12 cellular contexts compared by ENCODE assay signal in the genomic region with DNA sequence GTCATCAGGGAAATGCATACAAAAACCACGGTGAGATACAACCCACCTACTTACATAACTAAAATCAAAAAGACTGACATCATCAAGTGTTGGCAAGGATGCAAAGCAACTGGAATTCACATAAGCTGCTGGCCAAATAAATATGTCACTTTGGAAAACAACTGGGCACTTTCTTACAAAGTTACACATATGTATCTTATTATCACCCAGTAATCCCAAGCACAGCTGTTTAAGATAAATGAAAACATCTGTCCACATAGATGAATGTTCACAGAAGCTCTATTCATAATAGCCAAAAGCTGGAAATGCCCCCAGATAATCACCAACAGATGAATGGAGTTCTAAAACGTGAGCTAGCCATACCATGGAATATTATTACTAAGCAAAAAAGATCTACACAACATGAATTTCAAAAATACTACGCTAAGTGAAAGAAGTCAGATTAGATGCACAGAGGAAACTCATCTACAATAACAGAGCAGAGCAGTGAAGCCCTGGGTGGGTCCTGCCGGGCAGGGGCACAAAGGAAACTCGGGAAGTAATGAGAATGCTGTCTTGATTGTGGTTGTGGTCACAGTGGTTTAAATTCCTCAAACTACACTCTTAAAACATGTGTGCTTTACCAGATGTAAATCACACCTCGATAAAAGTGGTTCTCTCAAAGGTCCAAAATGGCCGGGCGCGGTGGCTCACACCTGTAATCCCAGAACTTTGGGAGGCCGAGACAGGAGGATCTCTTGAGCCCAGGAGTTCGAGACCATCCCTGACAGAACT. TPM values are rescaled to one million over a fixed set of nuclear protein-coding genes. Genes with fewer than 3 reads are reported as not detected.
DNase-seq lines count a peak whose midpoint lies in the region; ATAC-seq and TF ChIP-seq lines count a peak whose summit lies in the region.
"Had no signal": no experiment of that assay in that cellular context is flagged by ENCODE, and none has a peak within 500 bp of the region (broad histone marks: within the 10 kb centered on the region; RNA-seq: fewer than 3 reads in every experiment).

No MANE protein-coding gene starts in this region.

- H3K18ac ChIP-seq in IMR-90 (ENCODE audit: low read depth, low read length): no peak overlapping the region

- no peak overlapping the region for H2BK20ac ChIP-seq in IMR-90 (ENCODE audit: low read depth, low read length)

- peaks cover 25% of the 10 kb centered on the region; the same call in 1 of the 2 replicates for H3K9me1 ChIP-seq in IMR-90 (ENCODE audit: insufficient read depth, low read length)

- no peak for TF ChIP-seq RAD21 in IMR-90 (IDR thresholded peaks at IDR 0.05; ENCODE audit: low read length)

- H3K4me1 Mint-ChIP-seq in activated T-cell treated with anti-CD3 and anti-CD28 coated beads, Interleukin-2, amount 50 U/mL, for 72 hours (ENCODE audit: low read depth): peaks cover 64% of the 10 kb centered on the region

- no peak overlapping the region for H2BK15ac ChIP-seq in IMR-90 (ENCODE audit: low read depth, low read length)

- DNase-seq in activated T-cell treated with anti-CD3 and anti-CD28 coated beads, Interleukin-2, amount 50 U/mL, for 72 hours: no peak
- DNase-seq in activated T-cell treated with anti-CD3 and anti-CD28 coated beads for 4 hours (no peak), IMR-90 (peak; percentile 85), cardiac fibroblast (ENCODE audit: low read depth in 2 of 2) (peak; percentile 59 to 67), sciatic nerve (ENCODE audit: low spot score) (no peak), mucosa of gallbladder (ENCODE audit: low spot score) (no peak), RWPE1 (ENCODE audit: low spot score) (no peak), NCI-H526 (lab: John Stamatoyannopoulos, UW) (no peak)
- DNase-seq: erythroblast, NCI-H187, right lobe of liver, tibial artery had no signal

- peaks cover 2% of the 10 kb centered on the region; the same call in 1 of the 2 replicates for H3K9me3 ChIP-seq in IMR-90 (ENCODE audit: control insufficient read depth, insufficient read depth, low read length)
- H3K9me3 ChIP-seq: right lobe of liver, tibial artery had no signal

- intact Hi-C loops in IMR-90 (cut with micrococcal nuclease) (no loop called here), sciatic nerve (cut with DNase I) (no loop called here)

- WGBS in IMR-90 (ENCODE audit: extremely low coverage in 2 of 2, insufficient read length in 1 of 2), 2 experiments: 100% methylated on average over 3 of the region's 11 CpGs; no CpG with 5 or more reads in 1 of the 2 experiments

- H3K27ac Mint-ChIP-seq in activated T-cell treated with anti-CD3 and anti-CD28 coated beads, Interleukin-2, amount 50 U/mL, for 72 hours: peak overlapping the region; percentile 66

- H2BK5ac ChIP-seq in IMR-90 (ENCODE audit: low read depth, low read length, poor library complexity, severe bottlenecking): no peak overlapping the region

- TF ChIP-seq CTCF in IMR-90 (conservative IDR thresholded peaks at IDR 0.05; ENCODE audit: low read depth, low read length): no peak
- no peak for TF ChIP-seq CTCF in cardiac fibroblast (IDR thresholded peaks at IDR 0.05; ENCODE audit: low read depth, low read length)
- no peak for TF ChIP-seq CTCF in RWPE1 (conservative IDR thresholded peaks at IDR 0.05; ENCODE audit: low read depth)

- no peak for TF ChIP-seq POLR2A in IMR-90 (IDR thresholded peaks at IDR 0.05; ENCODE audit: low read depth, low read length)

- H3K4me1 ChIP-seq in IMR-90 (ENCODE audit: control insufficient read depth, insufficient read depth, low read length): no peaks in the 10 kb centered on the region
- H3K4me1 ChIP-seq: right lobe of liver had no signal

- H3K27ac ChIP-seq in IMR-90 (ENCODE audit: insufficient read depth, low read length): no peak overlapping the region
- H3K27ac ChIP-seq in RWPE1: no peak overlapping the region
- H3K27ac ChIP-seq: right lobe of liver, tibial artery had no signal

- no peaks in the 10 kb centered on the region for H3K27me3 ChIP-seq in IMR-90 (ENCODE audit: control insufficient read depth, insufficient read depth, low read length)
- H3K27me3 ChIP-seq: right lobe of liver, tibial artery had no signal

- no peak overlapping the region for H3K9ac ChIP-seq in IMR-90 (ENCODE audit: low read depth, low read length)

- H4K20me1 ChIP-seq in IMR-90 (ENCODE audit: insufficient read depth, low read length): peaks cover 91% of the 10 kb centered on the region

- H3K56ac ChIP-seq in IMR-90 (ENCODE audit: extremely low read depth, insufficient read depth, low read length): no peak overlapping the region

- CTCF ChIA-PET in IMR-90 (lab: Yijun Ruan, JAX) (no interaction called here), RWPE1 (lab: Yijun Ruan, JAX) (no interaction called here)

- POLR2A ChIA-PET in IMR-90 (lab: Charles Lee; ENCODE audit: unreplicated experiment) (no interaction called here), RWPE1 (lab: Yijun Ruan, JAX; ENCODE audit: low non-redundant PET) (no interaction called here)

- no peak overlapping the region for H2AK9ac ChIP-seq in IMR-90 (replicated peaks; ENCODE audit: low read depth, low read length, poor library complexity)

- no peak overlapping the region for H2AK5ac ChIP-seq in IMR-90 (ENCODE audit: low read depth, low read length)

- in situ Hi-C loops in IMR-90 (cut with MboI; ENCODE audit: low sequenced_read_pairs): no loop called here

- H3K36me3 ChIP-seq in IMR-90 (ENCODE audit: control insufficient read depth, insufficient read depth, low read length): 0 out of 2 replicates have a peak, but pooled peaks cover 2% of the 10 kb centered on the region
- H3K36me3 ChIP-seq: right lobe of liver, tibial artery had no signal

- no peak overlapping the region for H4K8ac ChIP-seq in IMR-90 (ENCODE audit: low read depth in 2 of 2, low read length in 2 of 2)

- no TSS peak for BruUV-seq in IMR-90 (replicated peaks; lab: Mats Ljungman, UMichigan)

- H3K79me1 ChIP-seq in IMR-90 (ENCODE audit: low read depth in 1 of 2, low read length in 2 of 2): peaks cover 41 to 84% of the 10 kb centered on the region in 2 experiments

- no peak overlapping the region for H2AFZ ChIP-seq in IMR-90 (replicated peaks; ENCODE audit: low read length, poor library complexity)

- H3K27me3 Mint-ChIP-seq in activated T-cell treated with anti-CD3 and anti-CD28 coated beads, Interleukin-2, amount 50 U/mL, for 72 hours (ENCODE audit: low read depth): no peaks in the 10 kb centered on the region

- H3K4me3 ChIP-seq in IMR-90 (ENCODE audit: insufficient read depth, low read depth, low read length) (no peak overlapping the region), cardiac fibroblast (replicated peaks in 1 of 2; ENCODE audit: low read depth in 2 of 2, low read length in 2 of 2) (no peak overlapping the region)
- H3K4me3 ChIP-seq: right lobe of liver, tibial artery had no signal

- H3K36me3 Mint-ChIP-seq in activated T-cell treated with anti-CD3 and anti-CD28 coated beads, Interleukin-2, amount 50 U/mL, for 72 hours (ENCODE audit: insufficient read depth in 2 of 2): peaks cover 11 to 20% of the 10 kb centered on the region in 2 donors

- H3K4me3 Mint-ChIP-seq in activated T-cell treated with anti-CD3 and anti-CD28 coated beads, Interleukin-2, amount 50 U/mL, for 72 hours: peak overlapping the region; percentile 49 to 69

- H3K9me3 Mint-ChIP-seq in activated T-cell treated with anti-CD3 and anti-CD28 coated beads, Interleukin-2, amount 50 U/mL, for 72 hours: peaks cover 7 to 8% of the 10 kb centered on the region in 2 donors

- dilution Hi-C loops in IMR-90 (cut with HindIII; ENCODE audit: low sequenced_read_pairs, unreplicated experiment): no loop called here

- H3K4ac ChIP-seq in IMR-90 (ENCODE audit: low read depth, low read length): no peak overlapping the region

- no peak overlapping the region for H3K4me2 ChIP-seq in IMR-90 (ENCODE audit: low read depth, low read length)

- ATAC-seq in activated T-cell treated with anti-CD3 and anti-CD28 coated beads, Interleukin-2, amount 50 U/mL, for 72 hours (replicated peaks in 1 of 2): peak; percentile 40 to 74
- ATAC-seq in IMR-90 (ENCODE audit: low read depth) (peak; percentile 32; the same call in 1 of the 2 replicates), sciatic nerve (peak; percentile 74)
- ATAC-seq: right lobe of liver had no signal

- H4K5ac ChIP-seq in IMR-90 (ENCODE audit: low read depth, low read length): no peak overlapping the region

- no peak overlapping the region for H4K91ac ChIP-seq in IMR-90 (ENCODE audit: insufficient read depth, low read depth, low read length)

- no peak overlapping the region for H3K23ac ChIP-seq in IMR-90 (ENCODE audit: low read depth, low read length)

- H2BK120ac ChIP-seq in IMR-90 (ENCODE audit: low read depth, low read length): no peak overlapping the region

- H3K14ac ChIP-seq in IMR-90 (replicated peaks; ENCODE audit: low read depth, low read length): no peak overlapping the region

TF ChIP-seq in IMR-90, 13 proteins besides CTCF, POLR2A, EP300 and RAD21 (continues in another document):
- TF ChIP-seq USF2 (IDR thresholded peaks at IDR 0.05; ENCODE audit: low read depth, low read length) (no peak), MXI1 (IDR thresholded peaks at IDR 0.05; ENCODE audit: borderline replicate concordance, low read depth, low read length) (no peak), SMC3 (IDR thresholded peaks at IDR 0.05; ENCODE audit: low read depth, low read length) (no peak), MAZ (IDR thresholded peaks at IDR 0.05; ENCODE audit: borderline replicate concordance, low read depth, low read length) (no peak), BHLHE40 (IDR thresholded peaks at IDR 0.05; ENCODE audit: low read depth, low read length) (0 out of 2 replicates have a peak, but pooled peaks have one; percentile 6), RFX5 (IDR thresholded peaks at IDR 0.05; ENCODE audit: low read depth, low read length) (no peak), MAFK (IDR thresholded peaks at IDR 0.05; ENCODE audit: low read depth, low read length) (no peak)

RNA-seq across cellular contexts. Expression of gene CAMSAP1, which starts 8.5 kb away (rescaled TPM):
- total RNA-seq in activated T-cell treated with anti-CD3 and anti-CD28 coated beads, Interleukin-2, amount 50 U/mL, for 72 hours: 10 to 100 TPM; 42.2 to 53.4 TPM
- total RNA-seq in IMR-90 (2012; rRNA removed) (19.5 and 21.1 TPM in 2 replicates), sciatic nerve (39.8 TPM), mucosa of gallbladder (24.4 TPM)
- polyA plus RNA-seq in IMR-90 (2012; rRNA removed): 8.2 and 8.6 TPM in 2 replicates
- polyA plus RNA-seq in IMR-90 (2012; cell fraction: cytosol; rRNA removed): 5.5 and 9.6 TPM in 2 replicates
- polyA plus RNA-seq in IMR-90 (2012; cell fraction: nucleus; rRNA removed; ENCODE audit: low replicate concordance): 8.9 and 9.8 TPM in 2 replicates

Comparison
In these comparisons a context has a peak if more than half of its experiments do, and no peak if none do; other contexts are left out.
1. DNase-seq: peak in IMR-90 (single experiment) and cardiac fibroblast (2 of 2); none in activated T-cell treated with anti-CD3 and anti-CD28 coated beads, Interleukin-2, amount 50 U/mL, for 72 hours (0 of 2), activated T-cell treated with anti-CD3 and anti-CD28 coated beads for 4 hours (single experiment), sciatic nerve (single experiment), mucosa of gallbladder (single experiment), RWPE1 (single experiment) and NCI-H526 (0 of 2).
2. Peak in every context shown above with its lines, with median percentiles within 50 percentile points of each other: ATAC-seq.